8 cellular contexts compared by ENCODE assay signal in the genomic region with DNA sequence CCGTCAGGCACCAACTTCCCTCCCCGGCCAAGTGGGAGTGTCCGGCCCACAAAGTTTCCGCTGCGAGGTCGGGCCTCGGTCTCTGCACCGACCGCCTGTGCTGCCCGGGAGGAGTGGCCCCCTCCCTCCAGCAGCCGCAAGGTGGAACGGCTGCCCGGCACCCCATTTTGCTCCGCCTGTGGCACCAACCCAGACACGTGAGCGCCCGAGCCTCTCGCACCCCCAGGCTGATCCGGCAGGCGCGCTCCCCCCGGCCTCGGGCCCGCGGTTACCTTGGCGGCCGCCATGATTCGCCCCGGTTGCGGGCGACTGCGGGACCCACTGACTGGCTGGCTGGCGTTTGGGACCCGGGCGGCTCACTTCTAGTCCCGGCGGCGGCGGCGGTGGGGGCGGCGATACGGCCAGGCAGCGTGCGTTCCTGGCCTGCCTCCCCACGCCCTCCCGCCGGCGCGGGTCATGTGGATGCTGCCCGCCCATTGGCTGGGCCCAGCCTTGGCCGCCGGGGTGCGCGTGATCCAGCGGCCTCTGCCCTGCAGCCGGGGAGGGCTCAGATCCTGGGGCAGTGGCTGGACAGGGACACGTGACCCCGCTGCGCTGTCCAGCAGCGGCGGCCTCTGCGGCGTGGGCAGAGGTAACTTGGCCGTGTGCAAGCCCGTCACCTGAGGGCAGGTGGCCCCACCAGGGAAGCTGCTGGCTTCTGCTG. TPM values are rescaled to one million over a fixed set of nuclear protein-coding genes. Genes with fewer than 3 reads are reported as not detected.
A peak's percentile ranks its signal among the peaks of the same experiment; 100 is the strongest.
DNase-seq lines count a peak whose midpoint lies in the region; ATAC-seq lines count a peak whose summit lies in the region.

A gene with protein sequence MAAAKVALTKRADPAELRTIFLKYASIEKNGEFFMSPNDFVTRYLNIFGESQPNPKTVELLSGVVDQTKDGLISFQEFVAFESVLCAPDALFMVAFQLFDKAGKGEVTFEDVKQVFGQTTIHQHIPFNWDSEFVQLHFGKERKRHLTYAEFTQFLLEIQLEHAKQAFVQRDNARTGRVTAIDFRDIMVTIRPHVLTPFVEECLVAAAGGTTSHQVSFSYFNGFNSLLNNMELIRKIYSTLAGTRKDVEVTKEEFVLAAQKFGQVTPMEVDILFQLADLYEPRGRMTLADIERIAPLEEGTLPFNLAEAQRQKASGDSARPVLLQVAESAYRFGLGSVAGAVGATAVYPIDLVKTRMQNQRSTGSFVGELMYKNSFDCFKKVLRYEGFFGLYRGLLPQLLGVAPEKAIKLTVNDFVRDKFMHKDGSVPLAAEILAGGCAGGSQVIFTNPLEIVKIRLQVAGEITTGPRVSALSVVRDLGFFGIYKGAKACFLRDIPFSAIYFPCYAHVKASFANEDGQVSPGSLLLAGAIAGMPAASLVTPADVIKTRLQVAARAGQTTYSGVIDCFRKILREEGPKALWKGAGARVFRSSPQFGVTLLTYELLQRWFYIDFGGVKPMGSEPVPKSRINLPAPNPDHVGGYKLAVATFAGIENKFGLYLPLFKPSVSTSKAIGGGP (minus strand): TSS at position 429 of the 703 bp plus-strand sequence. CDS start 142 bp downstream, at position 287.

- peak within 1 kb of the TSS; percentile 99 for H2BK5ac ChIP-seq in neuronal stem cell (ENCODE audit: low read length)

- H3K23ac ChIP-seq in neuronal stem cell (ENCODE audit: low read depth, low read length, poor library complexity), result peak within 1 kb of the TSS; percentile 95

- H3K79me1 ChIP-seq in neuronal stem cell (ENCODE audit: low read depth, low read length), result no peaks in the 10 kb centered on the region

- WGBS in neuronal stem cell (ENCODE audit: extremely low coverage in 2 of 2, insufficient read length in 2 of 2, insufficient replicate concordance in 1 of 2), 2 donors, result no CpG with 5 or more reads among the region's 66 CpGs

- H3K36me3 ChIP-seq in Karpas-422 (ENCODE audit: insufficient read depth, low read length), result no peaks in the 10 kb centered on the region
- H3K36me3 ChIP-seq in SJCRH30, result no peaks in the 10 kb centered on the region
- H3K36me3 ChIP-seq in neuronal stem cell (replicated peaks in 1 of 2; ENCODE audit: control insufficient read depth in 2 of 2, insufficient read depth in 2 of 2, low read length in 2 of 2), result peaks cover 0 to 3% of the 10 kb centered on the region in 2 donors

- H3K4ac ChIP-seq in neuronal stem cell (ENCODE audit: low read length), result peak within 1 kb of the TSS; percentile 31

- H2BK15ac ChIP-seq in neuronal stem cell (ENCODE audit: low read length), result peak within 1 kb of the TSS; percentile 66

- H3K27me3 ChIP-seq in Karpas-422 (ENCODE audit: low read length), result no peaks in the 10 kb centered on the region
- H3K27me3 ChIP-seq in SJCRH30, result no peaks in the 10 kb centered on the region
- no peaks in the 10 kb centered on the region for H3K27me3 ChIP-seq in neuronal stem cell (ENCODE audit: control insufficient read depth in 3 of 3, insufficient read depth in 3 of 3, low read depth in 1 of 3, low read length in 3 of 3)

- H3K9ac ChIP-seq in Karpas-422 (ENCODE audit: low read length) (peak within 1 kb of the TSS; percentile 97), neuronal stem cell (ENCODE audit: low read depth, low read length, poor library complexity) (peak within 1 kb of the TSS; percentile 98)

- H2BK120ac ChIP-seq in neuronal stem cell (ENCODE audit: low read depth, low read length), result peak within 1 kb of the TSS; percentile 77

- no peaks in the 10 kb centered on the region for H3K9me2 ChIP-seq in Karpas-422 (replicated peaks; ENCODE audit: insufficient read depth, low read length)

- H3K4me1 ChIP-seq in Karpas-422 (ENCODE audit: low read length) (peaks cover 32% of the 10 kb centered on the region), SJCRH30 (peaks cover 4% of the 10 kb centered on the region), neuronal stem cell (ENCODE audit: control insufficient read depth in 2 of 2, insufficient read depth in 1 of 2, low read depth in 1 of 2, low read length in 2 of 2) (peaks cover 0 to 3% of the 10 kb centered on the region in 2 donors)

- H2AFZ ChIP-seq in Karpas-422 (ENCODE audit: low read length) (peak within 1 kb of the TSS; percentile 74), neuronal stem cell (ENCODE audit: low read length) (peak within 1 kb of the TSS; percentile 91)

- H4K8ac ChIP-seq in neuronal stem cell (ENCODE audit: low read depth, low read length), result no peak within 1 kb of the TSS

- H2AK5ac ChIP-seq in neuronal stem cell (ENCODE audit: low read depth, low read length), result peak within 1 kb of the TSS; percentile 98

- peak; percentile 82 for ATAC-seq in GM21825 (IDR thresholded peaks at IDR 0.05; ENCODE audit: unreplicated experiment)

- H3K9me3 ChIP-seq in Karpas-422 (ENCODE audit: low read length) (no peaks in the 10 kb centered on the region), SJCRH30 (replicated peaks) (no peaks in the 10 kb centered on the region), neuronal stem cell (replicated peaks in 1 of 2; ENCODE audit: control insufficient read depth in 2 of 2, insufficient read depth in 1 of 2, low read depth in 1 of 2, low read length in 2 of 2) (no peaks in the 10 kb centered on the region)

- H3K18ac ChIP-seq in neuronal stem cell (ENCODE audit: low read length), result peak within 1 kb of the TSS; percentile 99

- DNase-seq in EL (peak; percentile 83), Karpas-422 (peak; percentile 91), SJCRH30 (peak; percentile 90), foreskin melanocyte (peak; percentile 80), neuronal stem cell (ENCODE audit: low spot score) (peak; percentile 83), superior temporal gyrus (ENCODE audit: extremely low spot score) (peak; percentile 91)
- DNase-seq in activated gamma-delta T cell treated with anti-CD3 and anti-CD28 coated beads, Interleukin-2, amount 50 U/mL, for 16 hours (ENCODE audit: low read depth), result peak; percentile 37

- peak within 1 kb of the TSS; percentile 85 for H3K14ac ChIP-seq in neuronal stem cell (ENCODE audit: low read length)

- peak within 1 kb of the TSS; percentile 84 for H2BK12ac ChIP-seq in neuronal stem cell (ENCODE audit: low read length)

- H3K27ac ChIP-seq in Karpas-422 (ENCODE audit: low read length), result peak within 1 kb of the TSS; percentile 78
- peak within 1 kb of the TSS; percentile 87 for H3K27ac ChIP-seq in SJCRH30
- peak within 1 kb of the TSS; percentile 93 for H3K27ac ChIP-seq in neuronal stem cell (replicated peaks; ENCODE audit: low read length)

- peak within 1 kb of the TSS; percentile 82 for H3K4me3 ChIP-seq in Karpas-422 (ENCODE audit: low read length)
- H3K4me3 ChIP-seq in SJCRH30, result peak within 1 kb of the TSS; percentile 81
- peak within 1 kb of the TSS; percentile 79 to 94 for H3K4me3 ChIP-seq in neuronal stem cell (ENCODE audit: low read length in 2 of 2)

- peak within 1 kb of the TSS; percentile 94 for H4K91ac ChIP-seq in neuronal stem cell (ENCODE audit: low read depth, low read length, poor library complexity)

- peak within 1 kb of the TSS; percentile 75 for H3K4me2 ChIP-seq in Karpas-422 (ENCODE audit: low read depth, low read length, poor library complexity, severe bottlenecking)
- peak within 1 kb of the TSS; percentile 74 for H3K4me2 ChIP-seq in neuronal stem cell (ENCODE audit: insufficient read depth, low read length, poor library complexity, severe bottlenecking)

- peaks cover 51% of the 10 kb centered on the region for H3K79me2 ChIP-seq in Karpas-422 (ENCODE audit: low read length)

- H4K20me1 ChIP-seq in Karpas-422 (ENCODE audit: insufficient read depth, low read depth, low read length), result no peaks in the 10 kb centered on the region

RNA-seq across cellular contexts. Expression of the gene that starts here (rescaled TPM):
- total RNA-seq in Karpas-422 (2014; rRNA removed; shearing (Covaris generic); ENCODE audit: low replicate concordance), result 23.9 and 64.7 TPM in 2 replicates
- 73.5 and 77.1 TPM in 2 replicates for total RNA-seq in SJCRH30 (2014; rRNA removed; shearing (Covaris generic))
- 30.3 TPM for polyA plus RNA-seq in neuronal stem cell (2013, experiment 1 of 2)
- polyA plus RNA-seq in neuronal stem cell (2013, experiment 2 of 2), result 31.1 TPM

Comparison
In these comparisons a context has a peak if more than half of its experiments do, and no peak if none do; other contexts are left out.
1. Peak in every context shown above with its lines: DNase-seq, ATAC-seq, H3K4me3 ChIP-seq and H3K27ac ChIP-seq.
2. DNase-seq: peak in every context shown above with its lines; median percentile 91 in Karpas-422; 91 in superior temporal gyrus; 90 in SJCRH30; 83 in EL; 83 in neuronal stem cell; 80 in foreskin melanocyte; 37 in activated gamma-delta T cell treated with anti-CD3 and anti-CD28 coated beads, Interleukin-2, amount 50 U/mL, for 16 hours.